ENCODE assay signal across 14 cellular contexts in genomic region chr20:61690150-61690549, GRCh38.
A peak's percentile ranks its signal among the peaks of the same experiment; 100 is the strongest.
DNase-seq lines count a peak whose midpoint lies in the region; ATAC-seq and TF ChIP-seq lines count a peak whose summit lies in the region.
"Had no signal": no experiment of that assay in that cellular context is flagged by ENCODE, and none has a peak within 500 bp of the region (broad histone marks: within the 10 kb centered on the region; RNA-seq: fewer than 3 reads in every experiment).

No MANE protein-coding gene starts in this region.

- DNase-seq in WTC11 (ENCODE audit: low spot score) (no peak), chondrocyte (ENCODE audit: low spot score) (peak; percentile 58), mucosa of descending colon (peak in 2 of 3 donors; percentile 4 to 22), NCI-H1417 treated with DMSO at 0.1 percent for 48 hours (lab: John Stamatoyannopoulos, UW) (no peak), NCI-H345 (lab: John Stamatoyannopoulos, UW) (no peak), RPMI8226 (no peak)
- DNase-seq in stimulated activated effector memory CD8-positive, alpha-beta T cell treated with anti-CD3 and anti-CD28 coated beads, Interleukin-12 subunit alpha, Interleukin-12 subunit beta, amount 100 ng/mL, for 72 hours (ENCODE audit: low spot score in 2 of 2) = no peak
- DNase-seq: CD4-positive, alpha-beta memory T cell; DMS153; DMS79; GDM1 had no signal

- H3K27ac Mint-ChIP-seq in WTC11 = peak overlapping the region; percentile 30
- H3K27ac Mint-ChIP-seq in chondrocyte (ENCODE audit: unreplicated experiment) = no peak overlapping the region
- peak overlapping the region; percentile 30 for H3K27ac Mint-ChIP-seq in stimulated activated effector memory CD8-positive, alpha-beta T cell treated with anti-CD3 and anti-CD28 coated beads, Interleukin-12 subunit alpha, Interleukin-12 subunit beta, amount 100 ng/mL, for 72 hours
- H3K27ac Mint-ChIP-seq: CD14-positive monocyte had no signal

- no peaks in the 10 kb centered on the region for H3K4me1 Mint-ChIP-seq in WTC11
- H3K4me1 Mint-ChIP-seq in chondrocyte (ENCODE audit: low read depth) = no peaks in the 10 kb centered on the region
- H3K4me1 Mint-ChIP-seq in stimulated activated effector memory CD8-positive, alpha-beta T cell treated with anti-CD3 and anti-CD28 coated beads, Interleukin-12 subunit alpha, Interleukin-12 subunit beta, amount 100 ng/mL, for 72 hours = peaks cover 2% of the 10 kb centered on the region
- H3K4me1 Mint-ChIP-seq: CD14-positive monocyte; CD4-positive, alpha-beta memory T cell had no signal

- no peak overlapping the region for H3K4me3 ChIP-seq in mucosa of descending colon
- H3K4me3 ChIP-seq: BLaER1, HAP-1 had no signal

- peaks cover 7% of the 10 kb centered on the region; the same call in 1 of the 2 replicates for H3K9me3 Mint-ChIP-seq in WTC11
- no peaks in the 10 kb centered on the region for H3K9me3 Mint-ChIP-seq in chondrocyte (ENCODE audit: low read depth)
- peaks cover 3% of the 10 kb centered on the region for H3K9me3 Mint-ChIP-seq in stimulated activated effector memory CD8-positive, alpha-beta T cell treated with anti-CD3 and anti-CD28 coated beads, Interleukin-12 subunit alpha, Interleukin-12 subunit beta, amount 100 ng/mL, for 72 hours

- H3K4me3 Mint-ChIP-seq in WTC11 (no peak overlapping the region), chondrocyte (ENCODE audit: unreplicated experiment) (no peak overlapping the region)
- H3K4me3 Mint-ChIP-seq in stimulated activated effector memory CD8-positive, alpha-beta T cell treated with anti-CD3 and anti-CD28 coated beads, Interleukin-12 subunit alpha, Interleukin-12 subunit beta, amount 100 ng/mL, for 72 hours = no peak overlapping the region
- H3K4me3 Mint-ChIP-seq: CD14-positive monocyte; CD4-positive, alpha-beta memory T cell had no signal

- H3K4me1 ChIP-seq in mucosa of descending colon (ENCODE audit: low read depth) = no peaks in the 10 kb centered on the region
- H3K4me1 ChIP-seq: HAP-1 had no signal

- intact Hi-C loops in mucosa of descending colon (cut with DNase I, micrococcal nuclease) = no loop called here

- ATAC-seq in WTC11 (no peak), mucosa of descending colon (no peak)
- no peak for ATAC-seq in stimulated activated effector memory CD8-positive, alpha-beta T cell treated with anti-CD3 and anti-CD28 coated beads, Interleukin-12 subunit alpha, Interleukin-12 subunit beta, amount 100 ng/mL, for 72 hours

- TF ChIP-seq CTCF in WTC11 (IDR thresholded peaks at IDR 0.05) = no peak
- TF ChIP-seq CTCF in chondrocyte (IDR thresholded peaks at IDR 0.05) = no peak
- no peak for TF ChIP-seq CTCF in mucosa of descending colon (IDR thresholded peaks at IDR 0.05)

- CTCF ChIA-PET in WTC11 (lab: Charles Lee) = no interaction called here

- POLR2A ChIA-PET in WTC11 (lab: Charles Lee) = no interaction called here

- no peaks in the 10 kb centered on the region for H3K36me3 ChIP-seq in mucosa of descending colon (ENCODE audit: low read depth)
- H3K36me3 ChIP-seq: BLaER1, HAP-1 had no signal

- H3K36me3 Mint-ChIP-seq in WTC11 (no peaks in the 10 kb centered on the region), chondrocyte (ENCODE audit: low read depth) (no peaks in the 10 kb centered on the region)
- no peaks in the 10 kb centered on the region for H3K36me3 Mint-ChIP-seq in stimulated activated effector memory CD8-positive, alpha-beta T cell treated with anti-CD3 and anti-CD28 coated beads, Interleukin-12 subunit alpha, Interleukin-12 subunit beta, amount 100 ng/mL, for 72 hours
- H3K36me3 Mint-ChIP-seq: CD14-positive monocyte; CD4-positive, alpha-beta memory T cell had no signal

- peaks cover 24% of the 10 kb centered on the region for H3K27me3 Mint-ChIP-seq in WTC11 (ENCODE audit: low read depth)
- H3K27me3 Mint-ChIP-seq in chondrocyte (ENCODE audit: low read depth) = peaks cover 28% of the 10 kb centered on the region

- H3K9me3 ChIP-seq in mucosa of descending colon = no peaks in the 10 kb centered on the region
- H3K9me3 ChIP-seq: BLaER1, HAP-1 had no signal

TF ChIP-seq in WTC11, 78 proteins besides CTCF, POLR2A, EP300 and RAD21:
- TF ChIP-seq JUN (CRISPR knock-in tag; IDR thresholded peaks at IDR 0.05) (no peak), ERG (CRISPR knock-in tag; IDR thresholded peaks at IDR 0.05) (no peak), FOXP1 (CRISPR knock-in tag; IDR thresholded peaks at IDR 0.05; ENCODE audit: borderline replicate concordance) (no peak), SMAD3 (CRISPR knock-in tag; IDR thresholded peaks at IDR 0.05; ENCODE audit: borderline replicate concordance) (no peak), MXD4 (CRISPR knock-in tag; IDR thresholded peaks at IDR 0.05; ENCODE audit: borderline replicate concordance) (no peak), ZNF121 (CRISPR knock-in tag; IDR thresholded peaks at IDR 0.05) (no peak), EMX1 (CRISPR knock-in tag; IDR thresholded peaks at IDR 0.05) (no peak), NR1H2 (CRISPR knock-in tag; IDR thresholded peaks at IDR 0.05) (no peak), ZNF263 (CRISPR knock-in tag; IDR thresholded peaks at IDR 0.05; ENCODE audit: low read depth) (no peak)

Comparison
In these comparisons a context has a peak if more than half of its experiments do, and no peak if none do; other contexts are left out.
1. DNase-seq: peak in chondrocyte (single experiment) and mucosa of descending colon (2 of 3); none in WTC11 (single experiment), stimulated activated effector memory CD8-positive, alpha-beta T cell treated with anti-CD3 and anti-CD28 coated beads, Interleukin-12 subunit alpha, Interleukin-12 subunit beta, amount 100 ng/mL, for 72 hours (0 of 2), NCI-H1417 treated with DMSO at 0.1 percent for 48 hours (single experiment), NCI-H345 (single experiment) and RPMI8226 (single experiment).